Comparison of ENCODE assay signal across 20 cellular contexts in genomic region chr9:26745111-26745510, GRCh38.
"Had no signal": no experiment of that assay in that cellular context is flagged by ENCODE, and none has a peak within 500 bp of the region (broad histone marks: within the 10 kb centered on the region; RNA-seq: fewer than 3 reads in every experiment).

No MANE protein-coding gene starts in this region.

- DNase-seq: activated CD4-positive, alpha-beta memory T cell treated with anti-CD3 and anti-CD28 coated beads, Interleukin-2, amount 10 ng/mL, durations not matched to agents 7 days and 5 days; activated CD4-positive, alpha-beta T cell treated with anti-CD3 and anti-CD28 coated beads for 1 hour; activated CD4-positive, alpha-beta T cell treated with anti-CD3 and anti-CD28 coated beads for 48 hours; activated CD4-positive, CD25-positive, alpha-beta regulatory T cell; activated CD8-positive, alpha-beta memory T cell treated with anti-CD3 and anti-CD28 coated beads for 24 hours; activated CD8-positive, alpha-beta memory T cell treated with anti-CD3 and anti-CD28 coated beads, Interleukin-2, amount 10 ng/mL, durations not matched to agents 7 days and 5 days; activated CD8-positive, alpha-beta memory T cell treated with anti-CD3 and anti-CD28 coated beads, Interleukin-2, amount 50 U/mL, for 48 hours; activated effector memory CD4-positive, alpha-beta T cell treated with Interleukin-2 at 50 U/mL for 16 hours; activated naive CD4-positive, alpha-beta T cell treated with anti-CD3 and anti-CD28 coated beads, Interleukin-2, amount 10 ng/mL, durations not matched to agents 7 days and 5 days; activated naive CD8-positive, alpha-beta T cell treated with anti-CD3 and anti-CD28 coated beads, Interleukin-2, amount 50 U/mL, for 24 hours; activated T-cell treated with anti-CD3 and anti-CD28 coated beads, Interleukin-2, amount 50 U/mL, for 48 hours; anterior cingulate cortex; central memory CD4-positive, alpha-beta T cell; NCI-H1092; NCI-H187 treated with DMSO at 0.1 percent for 48 hours; Right ventricle myocardium superior; T-helper 1 cell; T-helper 2 cell; T-helper 9 cell had no signal

- H3K27ac ChIP-seq: VCaP had no signal

- ATAC-seq: activated CD8-positive, alpha-beta memory T cell treated with anti-CD3 and anti-CD28 coated beads, Interleukin-2, amount 10 ng/mL, durations not matched to agents 7 days and 5 days; activated naive CD8-positive, alpha-beta T cell treated with anti-CD3 and anti-CD28 coated beads, Interleukin-2, amount 50 U/mL, for 24 hours had no signal
